In genomic region chr13:27296496-27296895, GRCh38 we compare ENCODE assay signal across 25 cellular contexts. TPM values are rescaled to one million over a fixed set of nuclear protein-coding genes. Genes with fewer than 3 reads are reported as not detected.
DNase-seq lines count a peak whose midpoint lies in the region; ATAC-seq, FAIRE-seq and TF ChIP-seq lines count a peak whose summit lies in the region.
"Had no signal": no experiment of that assay in that cellular context is flagged by ENCODE, and none has a peak within 500 bp of the region (broad histone marks: within the 10 kb centered on the region; RNA-seq: fewer than 3 reads in every experiment).

No MANE protein-coding gene starts in this region.

- no peak overlapping the region for H2AK5ac ChIP-seq in H1 (ENCODE audit: low read depth, low read length)

- H3K14ac ChIP-seq in H1 (ENCODE audit: insufficient read length), result no peak overlapping the region

- H3K4me2 ChIP-seq in GM23338 (no peak overlapping the region), H1 (ENCODE audit: insufficient read depth in 1 of 2, low read depth in 2 of 2, low read length in 2 of 2) (no peak overlapping the region)
- H3K4me2 ChIP-seq: A549; BLaER1 treated with 17β-estradiol and CSF1 and Interleukin-3, amounts not matched to agents 10 nM and 100 nM had no signal

- no peak overlapping the region for H4K5ac ChIP-seq in H1 (ENCODE audit: insufficient read length, low read depth, low read length)

- no peak for TF ChIP-seq POLR2A in H1 (IDR thresholded peaks at IDR 0.05; ENCODE audit: control extremely low read depth in 1 of 2, low read depth in 2 of 2, low read length in 2 of 2)

- peaks cover 4% of the 10 kb centered on the region for H3K27me3 Mint-ChIP-seq in GM23338 (ENCODE audit: insufficient read depth, low read depth, poor library complexity)
- H3K27me3 Mint-ChIP-seq: CD4-positive, alpha-beta T cell had no signal

- H3K4me3 ChIP-seq in GM23338 (no peak overlapping the region), astrocyte of the spinal cord (ENCODE audit: low read depth, low read length) (no peak overlapping the region), H1 (ENCODE audit: extremely low read depth in 1 of 4, insufficient read depth in 2 of 4, low read depth in 3 of 4, low read length in 4 of 4) (no peak overlapping the region)
- H3K4me3 ChIP-seq: A549; BLaER1 treated with 17β-estradiol and CSF1 and Interleukin-3, amounts not matched to agents 10 nM and 100 nM; SJSA1 had no signal

- DNase-seq in GM23338 (ENCODE audit: low spot score), result no peak
- DNase-seq in astrocyte of the spinal cord (ENCODE audit: low read depth, low spot score), result peak; percentile 35
- DNase-seq in H1 (ENCODE audit: low read depth in 1 of 2, low spot score in 2 of 2), result no peak
- peak; percentile 57 for DNase-seq in smooth muscle cell of the brain vasculature (ENCODE audit: low read depth, low spot score)
- DNase-seq in activated T-cell treated with anti-CD3 and anti-CD28 coated beads, Interleukin-2, amount 50 U/mL, for 1 hour, result no peak
- DNase-seq in frontal cortex (ENCODE audit: low spot score in 2 of 2), result no peak
- DNase-seq: AML-193; CD4-positive, alpha-beta T cell; COR-L47; GF-D8; H9; Karpas-422; NCI-H1092; NCI-H1417 treated with DMSO at 0.1 percent for 48 hours; NCI-H1694 treated with DMSO at 0.1 percent for 48 hours; NCI-H2081; NCI-H2227 treated with DMSO at 0.1 percent for 48 hours; NCI-H526 treated with DMSO at 0.1 percent for 48 hours; Right ventricle myocardium superior; RPMI8226 had no signal

- no peak overlapping the region for H2BK15ac ChIP-seq in H1 (ENCODE audit: low read length)

- TF ChIP-seq CTCF in GM23338 (conservative IDR thresholded peaks at IDR 0.05; ENCODE audit: low read depth in 2 of 2), result no peak
- no peak for TF ChIP-seq CTCF in astrocyte of the spinal cord (IDR thresholded peaks at IDR 0.05; ENCODE audit: low read depth, low read length)
- no peak for TF ChIP-seq CTCF in H1 (IDR thresholded peaks at IDR 0.05; ENCODE audit: control extremely low read depth in 1 of 3, insufficient read depth in 1 of 3, low read depth in 1 of 3, low read length in 3 of 3)

- no peaks in the 10 kb centered on the region for H4K20me1 ChIP-seq in GM23338 (replicated peaks; ENCODE audit: insufficient read depth)
- no peaks in the 10 kb centered on the region for H4K20me1 ChIP-seq in H1 (replicated peaks in 1 of 2; ENCODE audit: control insufficient read depth in 1 of 2, insufficient read depth in 2 of 2, low read length in 2 of 2)
- H4K20me1 ChIP-seq: BLaER1 treated with 17β-estradiol and CSF1 and Interleukin-3, amounts not matched to agents 10 nM and 100 nM had no signal

- no peaks in the 10 kb centered on the region for H3K36me3 ChIP-seq in GM23338 (ENCODE audit: insufficient read depth)
- no peaks in the 10 kb centered on the region for H3K36me3 ChIP-seq in H1 (ENCODE audit: control insufficient read depth in 2 of 4, insufficient read depth in 4 of 4, low read length in 3 of 4)
- H3K36me3 ChIP-seq: BLaER1 treated with 17β-estradiol and CSF1 and Interleukin-3, amounts not matched to agents 10 nM and 100 nM; SJSA1 had no signal

- H3K18ac ChIP-seq in H1 (ENCODE audit: extremely low read depth, low read length), result no peak overlapping the region

- no peaks in the 10 kb centered on the region for H3K9me2 ChIP-seq in GM23338 (ENCODE audit: insufficient read depth)

- peak overlapping the region; percentile 60; the same call in 1 of the 2 replicates for H2BK12ac ChIP-seq in H1 (ENCODE audit: low read depth, low read length)

- no peak overlapping the region; the same call in 1 of the 2 replicates for H4K8ac ChIP-seq in H1 (ENCODE audit: extremely low read depth, insufficient read depth, low read length)

- H2AFZ ChIP-seq in GM23338 (peak overlapping the region; percentile 47; the same call in 1 of the 2 replicates), H1 (ENCODE audit: low read length) (no peak overlapping the region; the same call in 1 of the 2 replicates)

- H3K4me1 ChIP-seq in GM23338 (ENCODE audit: insufficient read depth) (no peaks in the 10 kb centered on the region), H1 (replicated peaks in 1 of 4; ENCODE audit: control insufficient read depth in 3 of 4, insufficient read depth in 4 of 4, low read length in 3 of 4) (no peaks in the 10 kb centered on the region)
- H3K4me1 ChIP-seq: A549, SJSA1 had no signal

- peak overlapping the region; percentile 56; the same call in 1 of the 2 replicates for H3K27ac Mint-ChIP-seq in GM23338

- no peaks in the 10 kb centered on the region for H3K23me2 ChIP-seq in H1 (ENCODE audit: low read depth, low read length)

- H3K4ac ChIP-seq in H1 (replicated peaks; ENCODE audit: insufficient read length, low read depth, low read length), result no peak overlapping the region

- H3K79me2 ChIP-seq in GM23338 (replicated peaks; ENCODE audit: insufficient read depth) (no peaks in the 10 kb centered on the region), H1 (ENCODE audit: control insufficient read depth in 1 of 2, insufficient read depth in 2 of 2, low read length in 2 of 2) (no peaks in the 10 kb centered on the region)

- POLR2A ChIA-PET in H1 (lab: Charles Lee; ENCODE audit: partially characterized antibody), result interaction anchor here (0.8 to 1.3 kb wide), 3 partner anchors 11 to 39 kb away, joined by 3 read pairs; no protein-coding TSS in a partner anchor

- H3K79me1 ChIP-seq in H1 (ENCODE audit: low read depth, low read length), result no peaks in the 10 kb centered on the region

- H3K27ac ChIP-seq in GM23338 (ENCODE audit: low read depth) (no peak overlapping the region), H1 (ENCODE audit: low read depth, low read length) (no peak overlapping the region)
- H3K27ac ChIP-seq: A549; BLaER1 treated with 17β-estradiol and CSF1 and Interleukin-3, amounts not matched to agents 10 nM and 100 nM; SJSA1 had no signal

- no peak for TF ChIP-seq EP300 in H1 (IDR thresholded peaks at IDR 0.05; ENCODE audit: borderline replicate concordance in 1 of 2, low read depth in 2 of 2, low read length in 2 of 2)

- H3K9me3 ChIP-seq in H1 (ENCODE audit: insufficient read depth in 2 of 2, low read depth in 1 of 2, low read length in 1 of 2), result no peaks in the 10 kb centered on the region
- H3K9me3 ChIP-seq: A549; BLaER1 treated with 17β-estradiol and CSF1 and Interleukin-3, amounts not matched to agents 10 nM and 100 nM; SJSA1 had no signal

- no peak overlapping the region for H3K56ac ChIP-seq in H1 (replicated peaks; ENCODE audit: insufficient read length, low read depth, low read length)

- H3F3A ChIP-seq in GM23338 (replicated peaks; ENCODE audit: low read depth), result no peaks in the 10 kb centered on the region

- H3K9me3 Mint-ChIP-seq in GM23338, result peaks cover 2% of the 10 kb centered on the region; the same call in 1 of the 3 replicates
- H3K9me3 Mint-ChIP-seq: CD4-positive, alpha-beta T cell had no signal

- CTCF ChIA-PET in H1 (lab: Charles Lee; ENCODE audit: partially characterized antibody), result interaction anchor here (0.7 to 2.9 kb wide), 5 partner anchors 12 to 257 kb away, joined by 4 to 10 read pairs (median 4); no protein-coding TSS in a partner anchor

- H3K23ac ChIP-seq in H1 (ENCODE audit: insufficient read length), result no peak overlapping the region

- H3K36me3 Mint-ChIP-seq in GM23338 (ENCODE audit: low read depth), result no peaks in the 10 kb centered on the region

- FAIRE-seq in H1 (lab: Jason Lieb, UNC) (no peak), frontal cortex (lab: Jason Lieb, UNC) (no peak)
- FAIRE-seq: A549, GM12891 had no signal

- no peak overlapping the region for H2BK120ac ChIP-seq in H1 (replicated peaks; ENCODE audit: low read depth, low read length)

- H4K91ac ChIP-seq in H1 (replicated peaks; ENCODE audit: insufficient read length, low read length), result no peak overlapping the region

- H3K9ac ChIP-seq in H1 (replicated peaks in 1 of 4; ENCODE audit: extremely low read depth in 1 of 4, low read depth in 3 of 4, low read length in 3 of 4), result no peak overlapping the region
- H3K9ac ChIP-seq: BLaER1 treated with 17β-estradiol and CSF1 and Interleukin-3, amounts not matched to agents 10 nM and 100 nM had no signal

- no peak overlapping the region for H3K4me3 Mint-ChIP-seq in GM23338
- H3K4me3 Mint-ChIP-seq: CD4-positive, alpha-beta T cell; H9 had no signal

- H2BK5ac ChIP-seq in H1 (ENCODE audit: low read depth, low read length), result no peak overlapping the region

- ATAC-seq in GM23338, result no peak
- ATAC-seq in HG02571 (IDR thresholded peaks at IDR 0.05; ENCODE audit: unreplicated experiment), result no peak
- ATAC-seq: A549 had no signal

- H3K4me1 Mint-ChIP-seq in GM23338, result no peaks in the 10 kb centered on the region; the same call in 2 of the 3 replicates
- H3K4me1 Mint-ChIP-seq: H9 had no signal

- H3K27me3 ChIP-seq in GM23338 (ENCODE audit: insufficient read depth), result no peaks in the 10 kb centered on the region
- no peaks in the 10 kb centered on the region for H3K27me3 ChIP-seq in H1 (replicated peaks in 1 of 4; ENCODE audit: control insufficient read depth in 3 of 4, extremely low read depth in 1 of 4, insufficient read depth in 3 of 4, low read length in 3 of 4)
- H3K27me3 ChIP-seq: BLaER1 treated with 17β-estradiol and CSF1 and Interleukin-3, amounts not matched to agents 10 nM and 100 nM; SJSA1 had no signal

- in situ Hi-C loops in astrocyte of the spinal cord (cut with HindIII; ENCODE audit: low sequenced_read_pairs), result no loop called here

- H2BK20ac ChIP-seq in H1 (ENCODE audit: low read length), result 0 out of 2 replicates have a peak overlapping the region, but pooled peaks have one; percentile 15

- TF ChIP-seq RAD21 in H1 (IDR thresholded peaks at IDR 0.05 in 1 of 2, conservative IDR thresholded peaks at IDR 0.05 in 1 of 2; ENCODE audit: low read depth in 2 of 2, low read length in 2 of 2), result no peak

- 86% methylated on average over 8 of the region's 8 CpGs; no CpG with 5 or more reads in 1 of the 2 experiments for WGBS in H1 (ENCODE audit: extremely low coverage in 1 of 2, insufficient coverage in 1 of 2, insufficient read length in 1 of 2, insufficient replicate concordance in 2 of 2, low coverage in 1 of 2, low lambda C conversion rate in 2 of 2, missing lambda C conversion rate in 1 of 2), 2 experiments

RNA-seq across cellular contexts. Expression of gene RASL11A, which starts 25.9 kb away (rescaled TPM):
- 3.3 and 3.8 TPM in 2 replicates for total RNA-seq in GM23338 (2014; rRNA removed; shearing (Covaris generic))
- polyA plus RNA-seq in GM23338 (2016; fragmentation: Nextera tagmentation; extraction: Ambion mirVana), result 1.9 TPM in 2 replicates
- 6.8 and 7.9 TPM in 2 replicates for total RNA-seq in H1 (2021; fragmentation: NEBNext Ultra II Directional; extraction: Animal tissue kit (Norgen Biotek cat#: 25700))
- 2.9 and 3.8 TPM in 2 replicates for polyA plus RNA-seq in H1 (2011; rRNA removed)
- polyA plus RNA-seq in H1 (2011; cell fraction: cytosol; rRNA removed), result 3.4 TPM
- polyA plus RNA-seq in H1 (2011; cell fraction: nucleus; rRNA removed), result 5.9 TPM
- polyA plus RNA-seq in H1 (2012, experiment 1 of 2), result 2.7 to 5.7 TPM (median 3.8 TPM) in 4 replicates
- 4.8 TPM for polyA plus RNA-seq in H1 (2012, experiment 2 of 2)
- 2.7 TPM for polyA plus RNA-seq in H1 (2013, experiment 1 of 2)
- 3.0 TPM for polyA plus RNA-seq in H1 (2013, experiment 2 of 2)
- polyA minus RNA-seq in H1 (2011; rRNA and poly(A)+ RNA removed), result 8.9 and 9.3 TPM in 2 replicates
- 3.4 TPM for polyA minus RNA-seq in H1 (2011; cell fraction: cytosol; rRNA and poly(A)+ RNA removed)
- 3.1 TPM for polyA minus RNA-seq in H1 (2011; cell fraction: nucleus; rRNA and poly(A)+ RNA removed)
- total RNA-seq in frontal cortex, result 2.0 TPM

RNA-seq across cellular contexts. Expression of gene RPL21, which starts 45.1 kb away (rescaled TPM):
- total RNA-seq in GM23338 (2014; rRNA removed; shearing (Covaris generic)), result 1,037 and 1,529 TPM in 2 replicates
- polyA plus RNA-seq in GM23338 (2016; fragmentation: Nextera tagmentation; extraction: Ambion mirVana), result 1,343 and 1,538 TPM in 2 replicates
- 1,233 and 1,283 TPM in 2 replicates for total RNA-seq in H1 (2021; fragmentation: NEBNext Ultra II Directional; extraction: Animal tissue kit (Norgen Biotek cat#: 25700))
- polyA plus RNA-seq in H1 (2011; rRNA removed), result 329 and 624 TPM in 2 replicates
- polyA plus RNA-seq in H1 (2011; cell fraction: cytosol; rRNA removed), result 1,115 TPM
- polyA plus RNA-seq in H1 (2011; cell fraction: nucleus; rRNA removed), result 249 TPM
- 908 to 2,019 TPM (median 1,325 TPM) in 4 replicates for polyA plus RNA-seq in H1 (2012, experiment 1 of 2)
- polyA plus RNA-seq in H1 (2012, experiment 2 of 2), result 1,153 TPM
- polyA plus RNA-seq in H1 (2013, experiment 1 of 2), result 2,859 TPM
- polyA plus RNA-seq in H1 (2013, experiment 2 of 2), result 2,776 TPM
- polyA minus RNA-seq in H1 (2011; rRNA and poly(A)+ RNA removed), result 93.0 and 207 TPM in 2 replicates
- 183 TPM for polyA minus RNA-seq in H1 (2011; cell fraction: cytosol; rRNA and poly(A)+ RNA removed)
- 327 TPM for polyA minus RNA-seq in H1 (2011; cell fraction: nucleus; rRNA and poly(A)+ RNA removed)
- total RNA-seq in frontal cortex, result 946 TPM

Comparison
In these comparisons a context has a peak if more than half of its experiments do, and no peak if none do; other contexts are left out.
1. DNase-seq: peak in astrocyte of the spinal cord (single experiment) and smooth muscle cell of the brain vasculature (single experiment); none in GM23338 (single experiment), H1 (0 of 2), activated T-cell treated with anti-CD3 and anti-CD28 coated beads, Interleukin-2, amount 50 U/mL, for 1 hour (single experiment) and frontal cortex (0 of 2).